In genomic region chr21:42051788-42052187, GRCh38 we compare ENCODE assay signal across 17 cellular contexts. TPM values are rescaled to one million over a fixed set of nuclear protein-coding genes. Genes with fewer than 3 reads are reported as not detected.
"Had no signal": no experiment of that assay in that cellular context is flagged by ENCODE, and none has a peak within 500 bp of the region (broad histone marks: within the 10 kb centered on the region; RNA-seq: fewer than 3 reads in every experiment).

No MANE protein-coding gene starts in this region.

- H3K27ac Mint-ChIP-seq: activated naive CD4-positive, alpha-beta T cell treated with anti-CD3 and anti-CD28 coated beads, Interleukin-2, amount 10 ng/mL, durations not matched to agents 7 days and 5 days; activated T-helper 2 cell treated with anti-CD3 and anti-CD28 coated beads, Interferon-gamma antibody, Interleukin-2, Interleukin-4, amounts not matched to agents 10 μg/mL and 5 μg/mL and 100 μg/mL, durations not matched to agents 14 hours and 24 hours and 36 hours; dendritic cell treated with granulocyte-macrophage colony-stimulating factor and Interleukin-4, amounts not matched to agents 40 ng/mL and 50 ng/mL, for 4 days; natural killer cell had no signal

- H3K4me1 ChIP-seq: prostate gland had no signal

- H3K4me3 ChIP-seq: prostate gland, right lobe of liver had no signal

- H3K36me3 ChIP-seq: prostate gland, right lobe of liver had no signal

- H3K27ac ChIP-seq: prostate gland, right lobe of liver had no signal

- H3K36me3 Mint-ChIP-seq: activated naive CD4-positive, alpha-beta T cell treated with anti-CD3 and anti-CD28 coated beads, Interleukin-2, amount 10 ng/mL, durations not matched to agents 7 days and 5 days; brain; natural killer cell had no signal

- H3K9me3 ChIP-seq: prostate gland, right lobe of liver had no signal

- H3K4me3 Mint-ChIP-seq: activated naive CD4-positive, alpha-beta T cell treated with anti-CD3 and anti-CD28 coated beads, Interleukin-2, amount 10 ng/mL, durations not matched to agents 7 days and 5 days; brain; dendritic cell treated with granulocyte-macrophage colony-stimulating factor and Interleukin-4, amounts not matched to agents 40 ng/mL and 50 ng/mL, for 4 days; natural killer cell had no signal

- DNase-seq: activated CD4-positive, alpha-beta T cell treated with anti-CD3 and anti-CD28 coated beads for 48 hours; activated CD8-positive, alpha-beta memory T cell treated with anti-CD3 and anti-CD28 coated beads for 24 hours; activated naive CD4-positive, alpha-beta T cell treated with anti-CD3 and anti-CD28 coated beads, Interleukin-2, amount 10 ng/mL, durations not matched to agents 7 days and 5 days; foreskin fibroblast; mammary epithelial cell; natural killer cell; nucleus accumbens; right lobe of liver; stimulated activated CD4-positive, alpha-beta T cell treated with anti-CD3 and anti-CD28 coated beads, Interleukin-2, amount 100 ng/mL, for 24 hours; stimulated activated naive CD4-positive, alpha-beta T cell; substantia nigra; trophoblast cell had no signal

- H3K9me3 Mint-ChIP-seq: activated naive CD4-positive, alpha-beta T cell treated with anti-CD3 and anti-CD28 coated beads, Interleukin-2, amount 10 ng/mL, durations not matched to agents 7 days and 5 days; activated T-helper 2 cell treated with anti-CD3 and anti-CD28 coated beads, Interferon-gamma antibody, Interleukin-2, Interleukin-4, amounts not matched to agents 10 μg/mL and 5 μg/mL and 100 μg/mL, durations not matched to agents 14 hours and 24 hours and 36 hours; dendritic cell treated with granulocyte-macrophage colony-stimulating factor and Interleukin-4, amounts not matched to agents 40 ng/mL and 50 ng/mL, for 4 days; natural killer cell had no signal

- ATAC-seq: natural killer cell had no signal

RNA-seq across cellular contexts. Expression of gene UMODL1, which starts 19.3 kb away (rescaled TPM):
- total RNA-seq: activated T-helper 2 cell treated with anti-CD3 and anti-CD28 coated beads, Interferon-gamma antibody, Interleukin-2, Interleukin-4, amounts not matched to agents 10 μg/mL and 5 μg/mL and 100 μg/mL, durations not matched to agents 14 hours and 24 hours and 36 hours; mucosa of gallbladder had no signal
- polyA plus RNA-seq: mammary epithelial cell had no signal
